In genomic region chr2:10861765-10862164, GRCh38 we compare ENCODE assay signal across 1 cellular context.
TF ChIP-seq lines count a peak whose summit lies in the region.

No MANE protein-coding gene starts in this region.

TF ChIP-seq in HEK293, 187 proteins besides CTCF, POLR2A, EP300 and RAD21:
- TF ChIP-seq ZNF449 (tag by site-specific recombination; IDR thresholded peaks at IDR 0.05) (peak; percentile 72; the same call in 1 of the 2 replicates), ZNF837 (tag by site-specific recombination; IDR thresholded peaks at IDR 0.05) (no peak), IKZF3 (tag by site-specific recombination; IDR thresholded peaks at IDR 0.05) (no peak), ZNF239 (tag by site-specific recombination; IDR thresholded peaks at IDR 0.05) (no peak), ZBTB1 (tag by site-specific recombination; IDR thresholded peaks at IDR 0.05) (no peak), TCF7L2 (IDR thresholded peaks at IDR 0.05; ENCODE audit: borderline replicate concordance, low read depth, low read length) (no peak), HOXA7 (CRISPR knock-in tag; IDR thresholded peaks at IDR 0.05; ENCODE audit: borderline replicate concordance) (no peak), ZNF366 (tag by site-specific recombination; conservative IDR thresholded peaks at IDR 0.05) (no peak), KLF9 (tag by site-specific recombination; IDR thresholded peaks at IDR 0.05; ENCODE audit: low read depth) (no peak)
